Comparison of ENCODE assay signal across 8 cellular contexts in the genomic region with DNA sequence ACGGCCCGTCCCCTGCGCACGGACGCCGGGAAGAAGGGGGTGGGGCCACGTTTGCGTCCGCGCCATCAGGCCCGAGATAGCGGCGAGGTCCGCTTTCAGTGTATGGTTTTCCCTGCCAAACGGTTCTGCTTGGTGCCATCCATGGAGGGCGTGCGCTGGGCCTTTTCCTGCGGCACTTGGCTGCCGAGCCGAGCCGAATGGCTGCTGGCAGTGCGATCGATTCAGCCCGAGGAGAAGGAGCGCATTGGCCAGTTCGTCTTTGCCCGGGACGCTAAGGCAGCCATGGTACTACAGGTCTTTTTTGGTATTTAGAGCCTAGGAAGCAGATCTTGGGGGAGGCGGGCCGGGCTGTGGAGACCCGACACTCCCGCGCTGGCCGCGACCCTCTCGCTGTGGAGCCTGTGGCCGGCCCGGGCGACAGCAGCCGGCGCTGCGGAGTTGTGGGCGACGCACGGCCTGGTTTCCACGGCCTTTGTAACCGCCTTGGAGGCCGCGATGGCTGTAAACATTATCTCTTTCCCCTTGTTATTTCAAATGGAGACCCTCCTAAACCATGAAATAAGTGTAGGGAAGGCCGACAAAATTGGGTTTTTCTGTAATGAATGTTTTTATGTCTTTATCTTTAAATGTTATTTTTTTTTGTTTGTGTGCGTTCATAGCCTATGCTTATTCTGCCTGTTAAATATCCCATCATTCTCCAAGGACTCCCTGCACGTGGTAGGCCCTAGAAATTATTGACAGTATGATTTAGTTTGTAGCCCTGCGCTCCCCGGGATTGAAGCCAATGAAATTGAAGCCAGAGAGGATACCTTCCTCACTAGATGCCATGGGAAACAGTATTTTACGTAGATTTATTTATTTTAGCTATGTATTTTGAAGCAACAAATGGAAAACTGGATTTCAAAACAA. TPM values are rescaled to one million over a fixed set of nuclear protein-coding genes. Genes with fewer than 3 reads are reported as not detected.
A peak's percentile ranks its signal among the peaks of the same experiment; 100 is the strongest.
DNase-seq lines count a peak whose midpoint lies in the region; ATAC-seq and TF ChIP-seq lines count a peak whose summit lies in the region.

A gene with protein sequence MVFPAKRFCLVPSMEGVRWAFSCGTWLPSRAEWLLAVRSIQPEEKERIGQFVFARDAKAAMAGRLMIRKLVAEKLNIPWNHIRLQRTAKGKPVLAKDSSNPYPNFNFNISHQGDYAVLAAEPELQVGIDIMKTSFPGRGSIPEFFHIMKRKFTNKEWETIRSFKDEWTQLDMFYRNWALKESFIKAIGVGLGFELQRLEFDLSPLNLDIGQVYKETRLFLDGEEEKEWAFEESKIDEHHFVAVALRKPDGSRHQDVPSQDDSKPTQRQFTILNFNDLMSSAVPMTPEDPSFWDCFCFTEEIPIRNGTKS (plus strand): TSS at position 54 of the 909 bp plus-strand sequence. CDS start 49 bp downstream, at position 103.

- TSS peak; percentile 73 for BruUV-seq in PC-9 (replicated peaks; lab: Mats Ljungman, UMichigan)

- H2AFZ ChIP-seq in PC-9, result peak within 1 kb of the TSS; percentile 98

- no peaks in the 10 kb centered on the region for H3K9me3 ChIP-seq in PC-9 (ENCODE audit: insufficient read depth, low read depth)

- H3K27me3 ChIP-seq in PC-9 (ENCODE audit: insufficient read depth, low read depth) (no peaks in the 10 kb centered on the region), layer of hippocampus (ENCODE audit: control insufficient read depth, insufficient read depth, low read length) (no peaks in the 10 kb centered on the region)

- no peaks in the 10 kb centered on the region for H3K27me3 Mint-ChIP-seq in chondrocyte (ENCODE audit: low read depth)
- H3K27me3 Mint-ChIP-seq in stimulated activated naive B cell treated with anti-CD40 and anti-IgM and Interleukin-4, amounts not matched to agents 10 μg/mL and 1 μg/mL and 100 μg/mL, for 72 hours, result no peaks in the 10 kb centered on the region

- CTCF ChIA-PET in PC-9 (lab: Charles Lee), result interaction anchor here (0.6 kb wide), 1 partner anchor 1914 kb away, joined by 3 read pairs; no protein-coding TSS in a partner anchor

- POLR2A ChIA-PET in PC-9 (lab: Charles Lee; ENCODE audit: unreplicated experiment), result interaction anchor here (0.7 kb wide), 1 partner anchor 1791 kb away, joined by 5 read pairs; no protein-coding TSS in a partner anchor

- peaks cover 25% of the 10 kb centered on the region for H3K4me1 ChIP-seq in PC-9 (replicated peaks; ENCODE audit: insufficient read depth)

- peaks cover 50% of the 10 kb centered on the region for H3K79me2 ChIP-seq in PC-9 (ENCODE audit: low read depth)

- H4K20me1 ChIP-seq in PC-9 (ENCODE audit: insufficient read depth), result peaks cover 28% of the 10 kb centered on the region

- peaks cover 34% of the 10 kb centered on the region for H3K36me3 ChIP-seq in PC-9 (ENCODE audit: low read depth)

- H3K27ac ChIP-seq in PC-9, result peak within 1 kb of the TSS; percentile 63
- peak within 1 kb of the TSS; percentile 99 for H3K27ac ChIP-seq in layer of hippocampus (ENCODE audit: low read depth, low read length)

- ATAC-seq in GM19438 (IDR thresholded peaks at IDR 0.05; ENCODE audit: low read depth, unreplicated experiment), result peak; percentile 25
- ATAC-seq in HG03457 (IDR thresholded peaks at IDR 0.05; ENCODE audit: unreplicated experiment), result peak; percentile 17
- ATAC-seq in stimulated activated naive B cell treated with anti-CD40 and anti-IgM and Interleukin-4, amounts not matched to agents 10 μg/mL and 1 μg/mL and 100 μg/mL, for 72 hours (replicated peaks), result peak; percentile 23 to 26

- H3K4me3 Mint-ChIP-seq in chondrocyte (ENCODE audit: unreplicated experiment), result peak within 1 kb of the TSS; percentile 93
- peak within 1 kb of the TSS; percentile 96 to 98 for H3K4me3 Mint-ChIP-seq in stimulated activated naive B cell treated with anti-CD40 and anti-IgM and Interleukin-4, amounts not matched to agents 10 μg/mL and 1 μg/mL and 100 μg/mL, for 72 hours

- intact Hi-C loops in PC-9 (cut with micrococcal nuclease; ENCODE audit: unreplicated experiment), result loop anchor here (2.0 kb wide), 1 partner anchor 55 kb away; the partner anchor contains the start of gene MSANTD4

- TF ChIP-seq CTCF in PC-9 (conservative IDR thresholded peaks at IDR 0.05) (no peak), chondrocyte (IDR thresholded peaks at IDR 0.05) (peak; percentile 29)

- H3K36me3 Mint-ChIP-seq in chondrocyte (ENCODE audit: low read depth), result peaks cover 9% of the 10 kb centered on the region
- peaks cover 10 to 14% of the 10 kb centered on the region in 2 donors for H3K36me3 Mint-ChIP-seq in stimulated activated naive B cell treated with anti-CD40 and anti-IgM and Interleukin-4, amounts not matched to agents 10 μg/mL and 1 μg/mL and 100 μg/mL, for 72 hours

- peak within 1 kb of the TSS; percentile 96 for H3K27ac Mint-ChIP-seq in chondrocyte (ENCODE audit: unreplicated experiment)
- H3K27ac Mint-ChIP-seq in stimulated activated naive B cell treated with anti-CD40 and anti-IgM and Interleukin-4, amounts not matched to agents 10 μg/mL and 1 μg/mL and 100 μg/mL, for 72 hours, result peak within 1 kb of the TSS; percentile 98

- DNase-seq in GDM1 (lab: John Stamatoyannopoulos, UW) (peak; percentile 15), PC-9 (peak in 1 of 2 experiments; percentile 34), chondrocyte (ENCODE audit: low spot score) (no peak), UCSD-AML1 (lab: John Stamatoyannopoulos, UW; ENCODE audit: unreplicated experiment) (no peak)
- DNase-seq in stimulated activated naive B cell treated with anti-CD40 and anti-IgM and Interleukin-4, amounts not matched to agents 10 μg/mL and 1 μg/mL and 100 μg/mL, for 72 hours, result no peak

- peak within 1 kb of the TSS; percentile 88 for H3K4me3 ChIP-seq in PC-9

- peak within 1 kb of the TSS; percentile 96 for H3K4me2 ChIP-seq in PC-9

- peaks cover 34% of the 10 kb centered on the region for H3K4me1 Mint-ChIP-seq in chondrocyte (ENCODE audit: low read depth)
- peaks cover 23 to 48% of the 10 kb centered on the region in 2 donors for H3K4me1 Mint-ChIP-seq in stimulated activated naive B cell treated with anti-CD40 and anti-IgM and Interleukin-4, amounts not matched to agents 10 μg/mL and 1 μg/mL and 100 μg/mL, for 72 hours

- no peaks in the 10 kb centered on the region for H3F3A ChIP-seq in PC-9 (ENCODE audit: insufficient read depth, low read depth)

- H3K9me2 ChIP-seq in PC-9 (ENCODE audit: insufficient read depth), result no peaks in the 10 kb centered on the region

- no peaks in the 10 kb centered on the region for H3K9me3 Mint-ChIP-seq in chondrocyte (ENCODE audit: low read depth)
- no peaks in the 10 kb centered on the region for H3K9me3 Mint-ChIP-seq in stimulated activated naive B cell treated with anti-CD40 and anti-IgM and Interleukin-4, amounts not matched to agents 10 μg/mL and 1 μg/mL and 100 μg/mL, for 72 hours

RNA-seq across cellular contexts. Expression of the gene that starts here (rescaled TPM):
- 31.4 and 33.1 TPM in 2 replicates for total RNA-seq in PC-9 (2021)
- 38.1 to 41.0 TPM (median 39.0 TPM) in 3 replicates for total RNA-seq in chondrocyte
